1 cellular context compared by ENCODE assay signal in the genomic region with DNA sequence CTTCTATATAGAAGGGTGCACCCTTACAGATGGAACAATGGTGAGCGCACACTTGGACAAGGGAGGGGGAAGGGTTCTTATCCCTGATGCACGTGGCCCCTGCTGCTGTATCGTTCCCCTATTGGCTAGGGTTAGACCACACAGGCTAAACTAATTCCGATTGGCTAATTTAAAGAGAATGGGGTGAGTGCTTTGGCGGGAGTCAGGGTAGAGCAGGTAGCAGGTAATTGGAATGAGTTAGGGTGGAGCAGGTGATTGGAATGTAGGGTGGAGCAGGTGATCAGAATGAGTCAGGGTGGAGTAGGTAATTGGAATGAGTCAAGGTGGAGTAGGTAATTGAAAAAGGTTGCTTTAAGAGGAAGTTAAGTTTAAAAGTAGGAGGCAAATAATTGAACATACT.
TF ChIP-seq lines count a peak whose summit lies in the region.

No MANE protein-coding gene starts in this region.

TF ChIP-seq in H1, 55 proteins besides CTCF, POLR2A, EP300 and RAD21:
- TF ChIP-seq, protein P1, sequence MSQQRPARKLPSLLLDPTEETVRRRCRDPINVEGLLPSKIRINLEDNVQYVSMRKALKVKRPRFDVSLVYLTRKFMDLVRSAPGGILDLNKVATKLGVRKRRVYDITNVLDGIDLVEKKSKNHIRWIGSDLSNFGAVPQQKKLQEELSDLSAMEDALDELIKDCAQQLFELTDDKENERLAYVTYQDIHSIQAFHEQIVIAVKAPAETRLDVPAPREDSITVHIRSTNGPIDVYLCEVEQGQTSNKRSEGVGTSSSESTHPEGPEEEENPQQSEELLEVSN (IDR thresholded peaks at IDR 0.05), result peak; percentile 40; the same call in 1 of the 2 replicates
